Comparison of ENCODE assay signal across 8 cellular contexts in genomic region chr2:215436705-215437570, GRCh38. TPM values are rescaled to one million over a fixed set of nuclear protein-coding genes. Genes with fewer than 3 reads are reported as not detected.
DNase-seq lines count a peak whose midpoint lies in the region; ATAC-seq and TF ChIP-seq lines count a peak whose summit lies in the region.

No MANE protein-coding gene starts in this region.

- ATAC-seq in GM21619 (IDR thresholded peaks at IDR 0.05; ENCODE audit: unreplicated experiment) (peak; percentile 32), SK-N-SH treated with all-trans-retinoic acid at 6 μM for 48 hours (peak; percentile 38), omental fat pad (ENCODE audit: low FRiP score) (peak; percentile 21), GM19463 (IDR thresholded peaks at IDR 0.05; ENCODE audit: unreplicated experiment) (no peak), HG03025 (IDR thresholded peaks at IDR 0.05; ENCODE audit: low FRiP score, unreplicated experiment) (no peak)

- peaks cover 15 to 59% (median 54%) of the 10 kb centered on the region in 11 experiments for H3K27me3 ChIP-seq in BLaER1 treated with 17β-estradiol and CSF1 and Interleukin-3, amounts not matched to agents 10 nM and 100 nM
- peaks cover 0 to 53% (median 2%) of the 10 kb centered on the region in 4 donors for H3K27me3 ChIP-seq in esophagus squamous epithelium

- H3K9me3 ChIP-seq in BLaER1 treated with 17β-estradiol and CSF1 and Interleukin-3, amounts not matched to agents 10 nM and 100 nM (replicated peaks in 1 of 11): peaks cover 0 to 6% (median 0%) of the 10 kb centered on the region in 11 experiments; a peak in 1 of 22 replicates
- no peaks in the 10 kb centered on the region for H3K9me3 ChIP-seq in esophagus squamous epithelium

- H3K9ac ChIP-seq in BLaER1 treated with 17β-estradiol and CSF1 and Interleukin-3, amounts not matched to agents 10 nM and 100 nM: peak overlapping the region; percentile 70 to 87 (median 77)

- peak overlapping the region; percentile 51 to 94 (median 71); a peak in 21 of 22 replicates for H3K27ac ChIP-seq in BLaER1 treated with 17β-estradiol and CSF1 and Interleukin-3, amounts not matched to agents 10 nM and 100 nM
- peak overlapping the region; percentile 64 to 92 (median 87) for H3K27ac ChIP-seq in esophagus squamous epithelium

- H4K20me1 ChIP-seq in BLaER1 treated with 17β-estradiol and CSF1 and Interleukin-3, amounts not matched to agents 10 nM and 100 nM: peaks cover 0 to 28% (median 0%) of the 10 kb centered on the region in 11 experiments; a peak in 2 of 22 replicates

- intact Hi-C loops in esophagus squamous epithelium (cut with DNase I): no loop called here

- peak overlapping the region; percentile 68 to 82 (median 72) for H3K4me3 ChIP-seq in BLaER1 treated with 17β-estradiol and CSF1 and Interleukin-3, amounts not matched to agents 10 nM and 100 nM
- peak overlapping the region; percentile 32 to 70 (median 66) for H3K4me3 ChIP-seq in esophagus squamous epithelium

- no peak for DNase-seq in esophagus squamous epithelium (lab: John Stamatoyannopoulos, UW)
- no peak for DNase-seq in omental fat pad (ENCODE audit: low spot score)
- DNase-seq in ACHN: no peak

- TF ChIP-seq CTCF in esophagus squamous epithelium (IDR thresholded peaks at IDR 0.05) (no peak), omental fat pad (IDR thresholded peaks at IDR 0.05) (no peak)

- TF ChIP-seq POLR2A in esophagus squamous epithelium (IDR thresholded peaks at IDR 0.05): no peak

- peaks cover 0 to 28% (median 0%) of the 10 kb centered on the region in 11 experiments; a peak in 8 of 22 replicates for H3K36me3 ChIP-seq in BLaER1 treated with 17β-estradiol and CSF1 and Interleukin-3, amounts not matched to agents 10 nM and 100 nM
- H3K36me3 ChIP-seq in esophagus squamous epithelium: no peaks in the 10 kb centered on the region

- in situ Hi-C loops in ACHN (cut with HindIII; ENCODE audit: low pct_ligation_motif_present, low pct_unique_long_range_greater_than_20kb, low sequenced_read_pairs): no loop called here

- H3K4me2 ChIP-seq in BLaER1 treated with 17β-estradiol and CSF1 and Interleukin-3, amounts not matched to agents 10 nM and 100 nM: peak overlapping the region; percentile 77 to 96 (median 90)

- WGBS in esophagus squamous epithelium, 2 donors: 11% methylated on average over 17 to 22 of the region's 22 CpGs

- peaks cover 8 to 72% (median 15%) of the 10 kb centered on the region in 10 experiments; a peak in 17 of 20 replicates for H3K4me1 ChIP-seq in BLaER1 treated with 17β-estradiol and CSF1 and Interleukin-3, amounts not matched to agents 10 nM and 100 nM
- peaks cover 7 to 26% (median 11%) of the 10 kb centered on the region in 3 donors for H3K4me1 ChIP-seq in esophagus squamous epithelium

TF ChIP-seq in SK-N-SH treated with all-trans-retinoic acid at 6 μM for 48 hours, 23 proteins besides CTCF, POLR2A, EP300 and RAD21:
- TF ChIP-seq ISL1 (CRISPR knock-in tag; IDR thresholded peaks at IDR 0.05): no peak
- no peak for TF ChIP-seq CREB5 (CRISPR knock-in tag; IDR thresholded peaks at IDR 0.05; ENCODE audit: low read depth)
- no peak for TF ChIP-seq ESRRG (CRISPR knock-in tag; IDR thresholded peaks at IDR 0.05)
- no peak for TF ChIP-seq PATZ1 (CRISPR knock-in tag; IDR thresholded peaks at IDR 0.05; ENCODE audit: borderline replicate concordance)
- TF ChIP-seq ZNF70 (CRISPR knock-in tag; IDR thresholded peaks at IDR 0.05): no peak
- TF ChIP-seq CSDC2 (CRISPR knock-in tag; IDR thresholded peaks at IDR 0.05): no peak
- no peak for TF ChIP-seq ZC3H10 (CRISPR knock-in tag; IDR thresholded peaks at IDR 0.05)
- no peak for TF ChIP-seq ZNF565 (CRISPR knock-in tag; conservative IDR thresholded peaks at IDR 0.05; ENCODE audit: low read depth)
- TF ChIP-seq CSRNP3 (CRISPR knock-in tag; IDR thresholded peaks at IDR 0.05): no peak

RNA-seq across cellular contexts. Expression of gene FN1, which starts 1.1 kb away (rescaled TPM):
- total RNA-seq in esophagus squamous epithelium (100 to 1,000 TPM in 2 of 4 donors, 10 to 100 TPM in 2; 15.7 to 393 (median 112) TPM), omental fat pad (100 to 1,000 TPM in 3 of 4 donors, 10 to 100 TPM in 1; 89.6 to 220 (median 177) TPM)

Comparison
In these comparisons a context has a peak if more than half of its experiments do, and no peak if none do; other contexts are left out.
1. ATAC-seq: peak in GM21619 (single experiment), SK-N-SH treated with all-trans-retinoic acid at 6 μM for 48 hours (single experiment) and omental fat pad (single experiment); none in GM19463 (single experiment) and HG03025 (single experiment).